In genomic region chr5:104352954-104353353, GRCh38 we compare ENCODE assay signal across 29 cellular contexts.
"Had no signal": no experiment of that assay in that cellular context is flagged by ENCODE, and none has a peak within 500 bp of the region (broad histone marks: within the 10 kb centered on the region; RNA-seq: fewer than 3 reads in every experiment).

No MANE protein-coding gene starts in this region.

- H3K4me1 ChIP-seq: parathyroid adenoma, psoas muscle, right lobe of liver, sigmoid colon, spleen, suprapubic skin, testis, tibial artery, transverse colon, upper lobe of right lung, uterus had no signal

- ATAC-seq: naive thymus-derived CD8-positive, alpha-beta T cell; natural killer cell treated with Interleukin-12 subunit alpha and Interleukin-12 subunit beta and Interleukin-15 and Interleukin-18, amount 100 ng/mL, for 72 hours; psoas muscle; right cardiac atrium; right lobe of liver; stimulated activated memory B cell treated with anti-CD40 and anti-IgM and Interleukin-4, amounts not matched to agents 10 μg/mL and 1 μg/mL and 100 μg/mL, for 72 hours; stimulated activated naive CD8-positive, alpha-beta T cell treated with anti-CD3 and anti-CD28 coated beads, Interleukin-15, amount 100 ng/mL, for 72 hours; stimulated activated naive CD8-positive, alpha-beta T cell treated with anti-CD3 and anti-CD28 coated beads, Interleukin-15, Interleukin-2, amounts not matched to agents 100 U/mL and 50 U/mL, for 24 hours; upper lobe of right lung had no signal

- H3K79me2 ChIP-seq: parathyroid adenoma had no signal

- H3K36me3 ChIP-seq: ovary, right lobe of liver, sigmoid colon, spleen, suprapubic skin, tibial artery, transverse colon, upper lobe of right lung, uterus had no signal

- H2AFZ ChIP-seq: parathyroid adenoma had no signal

- H3K9ac ChIP-seq: parathyroid adenoma had no signal

- H3K9me3 ChIP-seq: ovary, psoas muscle, right lobe of liver, sigmoid colon, spleen, suprapubic skin, testis, tibial artery, transverse colon, upper lobe of right lung, uterus had no signal

- H3K4me3 ChIP-seq: ovary, psoas muscle, right lobe of liver, sigmoid colon, spleen, suprapubic skin, testis, tibial artery, transverse colon, upper lobe of right lung, uterus had no signal

- H3K27ac ChIP-seq: ovary, parathyroid adenoma, psoas muscle, right lobe of liver, sigmoid colon, spleen, suprapubic skin, testis, tibial artery, transverse colon, upper lobe of right lung, uterus had no signal

- H3K27me3 ChIP-seq: ovary, right lobe of liver, sigmoid colon, spleen, suprapubic skin, testis, tibial artery, transverse colon, upper lobe of right lung, uterus had no signal

- DNase-seq: naive thymus-derived CD8-positive, alpha-beta T cell; nephron progenitor cell; occipital lobe; ovary; posterior cingulate gyrus; psoas muscle; right cardiac atrium; right lobe of liver; sigmoid colon; small intestine; spleen; stimulated activated CD4-positive, alpha-beta T cell treated with anti-CD3 and anti-CD28 coated beads, Interleukin-12 subunit alpha, Interleukin-12 subunit beta, amount 100 ng/mL, for 4 hours; stimulated activated CD4-positive, alpha-beta T cell treated with anti-CD3 and anti-CD28 coated beads, Interleukin-1b, Interleukin-23, amount 100 ng/mL, for 48 hours; stimulated activated CD4-positive, alpha-beta T cell treated with anti-CD3 and anti-CD28 coated beads, Interleukin-4, amount 100 ng/mL, for 1 hour; stimulated activated CD4-positive, alpha-beta T cell treated with anti-CD3 and anti-CD28 coated beads, Interleukin-4, amount 100 ng/mL, for 4 hours; stimulated activated CD8-positive, alpha-beta memory T cell treated with anti-CD3 and anti-CD28 coated beads, Interleukin-4, amount 100 ng/mL, for 48 hours; stimulated activated naive CD4-positive, alpha-beta T cell; stimulated activated naive CD8-positive, alpha-beta T cell treated with anti-CD3 and anti-CD28 coated beads, Interleukin-15, amount 100 ng/mL, for 72 hours; stimulated activated naive CD8-positive, alpha-beta T cell treated with anti-CD3 and anti-CD28 coated beads, Interleukin-15, Interleukin-2, amounts not matched to agents 100 U/mL and 50 U/mL, for 24 hours; substantia nigra; testis; tibial artery; transverse colon; upper lobe of right lung; uterus had no signal
